17 cellular contexts compared by ENCODE assay signal in genomic region chr19:18168673-18169381, GRCh38. TPM values are rescaled to one million over a fixed set of nuclear protein-coding genes. Genes with fewer than 3 reads are reported as not detected.
DNase-seq lines count a peak whose midpoint lies in the region; ATAC-seq and TF ChIP-seq lines count a peak whose summit lies in the region.
"Had no signal": no experiment of that assay in that cellular context is flagged by ENCODE, and none has a peak within 500 bp of the region (broad histone marks: within the 10 kb centered on the region; RNA-seq: fewer than 3 reads in every experiment).

No MANE protein-coding gene starts in this region.

- no peak overlapping the region for H3K4me3 Mint-ChIP-seq in natural killer cell treated with Interleukin-12 subunit alpha and Interleukin-12 subunit beta and Interleukin-15 and Interleukin-18, amount 100 ng/mL, for 72 hours
- H3K4me3 Mint-ChIP-seq in natural killer cell (no peak overlapping the region), naive B cell (peak overlapping the region in 3 of 8 donors; percentile 70 to 97 (median 94))
- no peak overlapping the region for H3K4me3 Mint-ChIP-seq in activated T-helper 17 cell treated with anti-CD3 and anti-CD28 coated beads, Interleukin-2, amount 50 U/mL, for 72 hours
- H3K4me3 Mint-ChIP-seq: activated CD4-positive, alpha-beta T cell treated with anti-CD3 and anti-CD28 coated beads, Interleukin-2, amount 10 ng/mL, durations not matched to agents 7 days and 5 days; activated CD8-positive, alpha-beta memory T cell treated with anti-CD3 and anti-CD28 coated beads, Interleukin-2, amount 10 ng/mL, durations not matched to agents 7 days and 5 days; effector memory CD8-positive, alpha-beta T cell had no signal

- H3K9me3 ChIP-seq in adrenal gland (replicated peaks in 1 of 3), result no peaks in the 10 kb centered on the region
- H3K9me3 ChIP-seq: colonic mucosa, gastroesophageal sphincter, mucosa of descending colon had no signal

- DNase-seq in natural killer cell treated with Interleukin-12 subunit alpha and Interleukin-12 subunit beta and Interleukin-15 and Interleukin-18, amount 100 ng/mL, for 72 hours (ENCODE audit: low spot score), result peak; percentile 60
- DNase-seq in natural killer cell, result no peak
- peak in 2 of 7 donors; percentile 39 to 49 for DNase-seq in adrenal gland
- peak; percentile 42 for DNase-seq in naive B cell
- no peak for DNase-seq in stimulated activated CD4-positive, alpha-beta T cell treated with anti-CD3 and anti-CD28 coated beads, Interleukin-12 subunit alpha, Interleukin-12 subunit beta, amount 100 ng/mL, for 4 hours
- DNase-seq in NCI-H1436 (lab: John Stamatoyannopoulos, UW), result no peak
- DNase-seq: colonic mucosa, NCI-H1436 treated with DMSO at 0.1 percent for 48 hours had no signal

- H3K27ac Mint-ChIP-seq in natural killer cell treated with Interleukin-12 subunit alpha and Interleukin-12 subunit beta and Interleukin-15 and Interleukin-18, amount 100 ng/mL, for 72 hours, result no peak overlapping the region
- H3K27ac Mint-ChIP-seq in natural killer cell (peak overlapping the region in 1 of 2 donors; percentile 69), naive B cell (peak overlapping the region in 5 of 6 donors; percentile 96 to 100 (median 99))
- no peak overlapping the region for H3K27ac Mint-ChIP-seq in activated T-helper 17 cell treated with anti-CD3 and anti-CD28 coated beads, Interleukin-2, amount 50 U/mL, for 72 hours
- H3K27ac Mint-ChIP-seq: activated CD4-positive, alpha-beta T cell treated with anti-CD3 and anti-CD28 coated beads, Interleukin-2, amount 10 ng/mL, durations not matched to agents 7 days and 5 days; activated CD8-positive, alpha-beta memory T cell treated with anti-CD3 and anti-CD28 coated beads, Interleukin-2, amount 10 ng/mL, durations not matched to agents 7 days and 5 days had no signal

- H3K4me1 Mint-ChIP-seq in natural killer cell treated with Interleukin-12 subunit alpha and Interleukin-12 subunit beta and Interleukin-15 and Interleukin-18, amount 100 ng/mL, for 72 hours (ENCODE audit: low read depth in 2 of 2), result peaks cover 13 to 20% of the 10 kb centered on the region in 2 donors
- peaks cover 5 to 32% of the 10 kb centered on the region in 2 donors for H3K4me1 Mint-ChIP-seq in natural killer cell
- H3K4me1 Mint-ChIP-seq in naive B cell, result peaks cover 47 to 59% (median 59%) of the 10 kb centered on the region in 3 donors
- H3K4me1 Mint-ChIP-seq in activated T-helper 17 cell treated with anti-CD3 and anti-CD28 coated beads, Interleukin-2, amount 50 U/mL, for 72 hours, result no peaks in the 10 kb centered on the region

- no peak overlapping the region for H3K4me3 ChIP-seq in adrenal gland
- H3K4me3 ChIP-seq: colonic mucosa, gastroesophageal sphincter, mucosa of descending colon had no signal

- H3K36me3 Mint-ChIP-seq in natural killer cell treated with Interleukin-12 subunit alpha and Interleukin-12 subunit beta and Interleukin-15 and Interleukin-18, amount 100 ng/mL, for 72 hours, result peaks cover 7% of the 10 kb centered on the region
- peaks cover 9% of the 10 kb centered on the region for H3K36me3 Mint-ChIP-seq in natural killer cell
- peaks cover 3 to 10% of the 10 kb centered on the region in 2 donors for H3K36me3 Mint-ChIP-seq in naive B cell
- H3K36me3 Mint-ChIP-seq in activated T-helper 17 cell treated with anti-CD3 and anti-CD28 coated beads, Interleukin-2, amount 50 U/mL, for 72 hours (ENCODE audit: low read depth), result peaks cover 28% of the 10 kb centered on the region
- H3K36me3 Mint-ChIP-seq: activated CD8-positive, alpha-beta memory T cell treated with anti-CD3 and anti-CD28 coated beads, Interleukin-2, amount 10 ng/mL, durations not matched to agents 7 days and 5 days had no signal

- H3K27me3 ChIP-seq in adrenal gland, result no peaks in the 10 kb centered on the region
- H3K27me3 ChIP-seq: colonic mucosa, gastroesophageal sphincter had no signal

- peaks cover 0 to 61% of the 10 kb centered on the region in 2 donors for H3K36me3 ChIP-seq in adrenal gland (replicated peaks in 1 of 2)
- H3K36me3 ChIP-seq: colonic mucosa had no signal

- H3K9me3 Mint-ChIP-seq in natural killer cell treated with Interleukin-12 subunit alpha and Interleukin-12 subunit beta and Interleukin-15 and Interleukin-18, amount 100 ng/mL, for 72 hours, result no peaks in the 10 kb centered on the region
- H3K9me3 Mint-ChIP-seq in natural killer cell (no peaks in the 10 kb centered on the region), naive B cell (no peaks in the 10 kb centered on the region)
- H3K9me3 Mint-ChIP-seq in activated T-helper 17 cell treated with anti-CD3 and anti-CD28 coated beads, Interleukin-2, amount 50 U/mL, for 72 hours, result no peaks in the 10 kb centered on the region
- H3K9me3 Mint-ChIP-seq: activated CD4-positive, alpha-beta T cell treated with anti-CD3 and anti-CD28 coated beads, Interleukin-2, amount 10 ng/mL, durations not matched to agents 7 days and 5 days; effector memory CD8-positive, alpha-beta T cell; neural crest cell had no signal

- no peak for TF ChIP-seq POLR2A in adrenal gland (IDR thresholded peaks at IDR 0.05)

- no peak for ATAC-seq in natural killer cell treated with Interleukin-12 subunit alpha and Interleukin-12 subunit beta and Interleukin-15 and Interleukin-18, amount 100 ng/mL, for 72 hours
- ATAC-seq in natural killer cell (no peak), naive B cell (ENCODE audit: low read depth in 2 of 2) (peak in 1 of 2 donors; percentile 6), HG03571 (IDR thresholded peaks at IDR 0.05; ENCODE audit: unreplicated experiment) (no peak)
- ATAC-seq in activated T-helper 17 cell treated with anti-CD3 and anti-CD28 coated beads, Interleukin-2, amount 50 U/mL, for 72 hours (replicated peaks), result no peak

- peak overlapping the region in 4 of 5 donors; percentile 89 to 97 (median 92) for H3K27ac ChIP-seq in adrenal gland
- H3K27ac ChIP-seq: WERI-Rb-1 had no signal

- WGBS in adrenal gland, 4 donors, result 90 to 95% (median 91%) methylated on average over 25 to 66 of the region's 66 CpGs

- H3K4me1 ChIP-seq in adrenal gland (replicated peaks in 1 of 2), result peaks cover 21 to 22% of the 10 kb centered on the region in 2 donors
- H3K4me1 ChIP-seq: colonic mucosa had no signal

- no peak for TF ChIP-seq CTCF in natural killer cell (IDR thresholded peaks at IDR 0.05)
- TF ChIP-seq CTCF in adrenal gland (IDR thresholded peaks at IDR 0.05), result no peak

- H3K27me3 Mint-ChIP-seq in natural killer cell treated with Interleukin-12 subunit alpha and Interleukin-12 subunit beta and Interleukin-15 and Interleukin-18, amount 100 ng/mL, for 72 hours, result no peaks in the 10 kb centered on the region
- H3K27me3 Mint-ChIP-seq in natural killer cell (ENCODE audit: low read depth in 2 of 2) (no peaks in the 10 kb centered on the region), naive B cell (no peaks in the 10 kb centered on the region)
- no peaks in the 10 kb centered on the region for H3K27me3 Mint-ChIP-seq in activated T-helper 17 cell treated with anti-CD3 and anti-CD28 coated beads, Interleukin-2, amount 50 U/mL, for 72 hours
- H3K27me3 Mint-ChIP-seq: activated CD4-positive, alpha-beta T cell treated with anti-CD3 and anti-CD28 coated beads, Interleukin-2, amount 10 ng/mL, durations not matched to agents 7 days and 5 days; activated CD8-positive, alpha-beta memory T cell treated with anti-CD3 and anti-CD28 coated beads, Interleukin-2, amount 10 ng/mL, durations not matched to agents 7 days and 5 days; effector memory CD8-positive, alpha-beta T cell had no signal

- intact Hi-C loops in natural killer cell (cut with micrococcal nuclease) (loop anchor here (1.0 kb wide), 1 partner anchor 56 kb away; no protein-coding TSS in a partner anchor), adrenal gland (cut with DNase I) (loop anchor here in 1 of 2 donors (5.0 kb wide), 1 partner anchor 57 kb away; no protein-coding TSS in a partner anchor)

RNA-seq across cellular contexts. Expression of gene IFI30, which starts 4.8 kb away (rescaled TPM):
- 100 to 1,000 TPM in 1 of 2 donors, 10 to 100 TPM in 1; 76.2 to 139 TPM for total RNA-seq in natural killer cell treated with Interleukin-12 subunit alpha and Interleukin-12 subunit beta and Interleukin-15 and Interleukin-18, amount 100 ng/mL, for 72 hours
- total RNA-seq in natural killer cell (100 to 1,000 TPM in 1 of 3 donors, 10 to 100 TPM in 2; 38.2 to 109 (median 89.5) TPM), adrenal gland (100 to 1,000 TPM; 103 to 372 (median 185) TPM)
- polyA plus RNA-seq in adrenal gland (100 to 1,000 TPM in 2 of 3 donors, 10 to 100 TPM in 1; 99.2 to 268 (median 158) TPM), naive B cell (ENCODE audit: low read depth in 6 of 6) (100 to 1,000 TPM; 107 to 293 (median 206) TPM)
- 10 to 100 TPM; 51.7 to 81.1 TPM for total RNA-seq in activated T-helper 17 cell treated with anti-CD3 and anti-CD28 coated beads, Interleukin-2, amount 50 U/mL, for 72 hours
- total RNA-seq: neural crest cell had no signal

RNA-seq across cellular contexts. Expression of gene PIK3R2, which starts 15.9 kb away (rescaled TPM):
- total RNA-seq in natural killer cell treated with Interleukin-12 subunit alpha and Interleukin-12 subunit beta and Interleukin-15 and Interleukin-18, amount 100 ng/mL, for 72 hours, result 10 to 100 TPM; 12.6 to 20.1 TPM
- 10 to 100 TPM; 12.3 to 26.4 (median 16.0) TPM for total RNA-seq in natural killer cell
- total RNA-seq in adrenal gland, result 100 to 1,000 TPM in 3 of 8 donors, 10 to 100 TPM in 5; 32.9 to 124 (median 80.4) TPM
- polyA plus RNA-seq in adrenal gland, result 10 to 100 TPM in 2 of 3 donors, 1 to 10 TPM in 1; 6.7 to 21.0 (median 10.8) TPM
- polyA plus RNA-seq in naive B cell (ENCODE audit: low read depth in 6 of 6), result 1 to 10 TPM; 1.2 to 5.7 (median 2.3) TPM
- total RNA-seq in activated T-helper 17 cell treated with anti-CD3 and anti-CD28 coated beads, Interleukin-2, amount 50 U/mL, for 72 hours, result 10 to 100 TPM; 13.0 to 21.8 TPM

RNA-seq across cellular contexts. Expression of gene MPV17L2, which starts 24.2 kb away (rescaled TPM):
- 10 to 100 TPM; 17.4 to 34.2 TPM for total RNA-seq in natural killer cell treated with Interleukin-12 subunit alpha and Interleukin-12 subunit beta and Interleukin-15 and Interleukin-18, amount 100 ng/mL, for 72 hours
- total RNA-seq in natural killer cell (1 to 10 TPM; 4.1 to 5.6 (median 4.5) TPM), adrenal gland (10 to 100 TPM; 10.3 to 47.4 (median 24.0) TPM)
- polyA plus RNA-seq in adrenal gland (10 to 100 TPM; 21.1 to 41.4 (median 40.8) TPM), naive B cell (ENCODE audit: low read depth in 6 of 6) (10 to 100 TPM in 3 of 6 donors, 1 to 10 TPM in 3; 1.8 to 12.0 (median 10.2) TPM)
- total RNA-seq in activated T-helper 17 cell treated with anti-CD3 and anti-CD28 coated beads, Interleukin-2, amount 50 U/mL, for 72 hours, result 10 to 100 TPM in 1 of 2 donors, 1 to 10 TPM in 1; 4.2 to 12.0 TPM

RNA-seq across cellular contexts. Expression of gene RAB3A, which starts 35.0 kb away (rescaled TPM):
- 1 to 10 TPM; 3.9 to 5.1 TPM for total RNA-seq in natural killer cell treated with Interleukin-12 subunit alpha and Interleukin-12 subunit beta and Interleukin-15 and Interleukin-18, amount 100 ng/mL, for 72 hours
- total RNA-seq in natural killer cell (1 to 10 TPM; 5.2 to 7.8 (median 7.6) TPM), adrenal gland (10 to 100 TPM in 3 of 8 donors, 1 to 10 TPM in 5; 2.3 to 32.3 (median 6.9) TPM)
- polyA plus RNA-seq in adrenal gland (10 to 100 TPM in 1 of 3 donors, 1 to 10 TPM in 2; 4.0 to 16.6 (median 5.8) TPM), naive B cell (ENCODE audit: low read depth in 6 of 6) (1 to 10 TPM in 3 of 6 donors, under 1 TPM in 3; 0.21 to 2.8 (median 0.80) TPM)
- total RNA-seq in activated T-helper 17 cell treated with anti-CD3 and anti-CD28 coated beads, Interleukin-2, amount 50 U/mL, for 72 hours, result 1 to 10 TPM; 7.2 to 9.5 TPM

RNA-seq across cellular contexts. Expression of gene PDE4C, which starts 57.4 kb away (rescaled TPM):
- 1 to 10 TPM in 1 of 2 donors, under 1 TPM in 1; 0.22 to 1.4 TPM for total RNA-seq in natural killer cell treated with Interleukin-12 subunit alpha and Interleukin-12 subunit beta and Interleukin-15 and Interleukin-18, amount 100 ng/mL, for 72 hours
- total RNA-seq in natural killer cell, result not detected
- total RNA-seq in adrenal gland, result 1 to 10 TPM in 2 of 8 donors, under 1 TPM in 6; 0.11 to 1.7 (median 0.42) TPM
- polyA plus RNA-seq in adrenal gland, result 1 to 10 TPM in 1 of 3 donors, under 1 TPM in 1, not detected in 1; 0.77 to 2.4 TPM
- not detected for polyA plus RNA-seq in naive B cell (ENCODE audit: low read depth in 6 of 6)
- total RNA-seq in activated T-helper 17 cell treated with anti-CD3 and anti-CD28 coated beads, Interleukin-2, amount 50 U/mL, for 72 hours, result 1 to 10 TPM in 1 of 2 donors, under 1 TPM in 1; 0.95 to 1.4 TPM

Comparison
In these comparisons a context has a peak if more than half of its experiments do, and no peak if none do; other contexts are left out.
1. DNase-seq: peak in natural killer cell treated with Interleukin-12 subunit alpha and Interleukin-12 subunit beta and Interleukin-15 and Interleukin-18, amount 100 ng/mL, for 72 hours (single experiment) and naive B cell (single experiment); none in natural killer cell (single experiment), stimulated activated CD4-positive, alpha-beta T cell treated with anti-CD3 and anti-CD28 coated beads, Interleukin-12 subunit alpha, Interleukin-12 subunit beta, amount 100 ng/mL, for 4 hours (single experiment) and NCI-H1436 (single experiment).
2. H3K27ac Mint-ChIP-seq: peak in naive B cell (5 of 6); none in natural killer cell treated with Interleukin-12 subunit alpha and Interleukin-12 subunit beta and Interleukin-15 and Interleukin-18, amount 100 ng/mL, for 72 hours (0 of 2) and activated T-helper 17 cell treated with anti-CD3 and anti-CD28 coated beads, Interleukin-2, amount 50 U/mL, for 72 hours (single experiment).